9 cellular contexts compared by ENCODE assay signal in the genomic region with DNA sequence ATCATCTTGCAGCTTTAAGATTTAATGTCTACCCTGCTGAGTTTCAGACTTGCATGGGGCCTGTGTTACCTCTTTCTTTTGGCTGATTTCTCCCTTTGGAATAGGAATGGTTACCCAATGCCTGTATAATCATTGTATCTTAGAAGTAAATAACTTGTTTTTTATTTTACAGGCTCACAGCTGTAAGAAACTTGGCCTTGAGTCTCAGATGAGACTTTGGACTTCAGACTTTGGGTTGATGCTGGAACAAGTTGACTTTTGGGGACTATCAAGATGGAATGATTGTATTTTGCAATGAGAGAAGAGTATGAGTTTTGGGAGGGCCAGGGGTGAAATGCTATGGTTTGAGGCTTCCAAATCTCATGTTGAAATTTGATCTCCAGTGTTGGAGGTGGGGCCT. TPM values are rescaled to one million over a fixed set of nuclear protein-coding genes. Genes with fewer than 3 reads are reported as not detected.
"Had no signal": no experiment of that assay in that cellular context is flagged by ENCODE, and none has a peak within 500 bp of the region (broad histone marks: within the 10 kb centered on the region; RNA-seq: fewer than 3 reads in every experiment).

No MANE protein-coding gene starts in this region.

- H3K9ac ChIP-seq: GM23248, KMS-11 had no signal

- H3K4me2 ChIP-seq: KMS-11 had no signal

- H3K27ac ChIP-seq: GM23248, KMS-11 had no signal

- FAIRE-seq: H1, H54, HTR-8/SVneo had no signal

- H3K27ac Mint-ChIP-seq: H9, IgD-negative memory B cell had no signal

- H2AFZ ChIP-seq: GM23248 had no signal

- H3K27me3 Mint-ChIP-seq: IgD-negative memory B cell had no signal

- H3K4me1 Mint-ChIP-seq: H9 had no signal

- DNase-seq: GM23248, H9, HCEC 1CT, KBM-7 had no signal

- H3K4me3 Mint-ChIP-seq: H9, IgD-negative memory B cell had no signal

- H3K9me3 Mint-ChIP-seq: H9 had no signal

- H3K4me3 ChIP-seq: GM23248 had no signal

RNA-seq across cellular contexts. Expression of a gene that starts 34.9 kb away (rescaled TPM):
- polyA plus RNA-seq: IgD-negative memory B cell had no signal
